11 cellular contexts compared by ENCODE assay signal in genomic region chr9:116163293-116164055, GRCh38. TPM values are rescaled to one million over a fixed set of nuclear protein-coding genes. Genes with fewer than 3 reads are reported as not detected.
A peak's percentile ranks its signal among the peaks of the same experiment; 100 is the strongest.
DNase-seq lines count a peak whose midpoint lies in the region; TF ChIP-seq lines count a peak whose summit lies in the region.
"Had no signal": no experiment of that assay in that cellular context is flagged by ENCODE, and none has a peak within 500 bp of the region (broad histone marks: within the 10 kb centered on the region; RNA-seq: fewer than 3 reads in every experiment).

No MANE protein-coding gene starts in this region.

- H3K4me3 Mint-ChIP-seq in neural crest cell = no peak overlapping the region
- no peak overlapping the region for H3K4me3 Mint-ChIP-seq in activated CD4-positive, alpha-beta T cell treated with anti-CD3 and anti-CD28 coated beads, Interleukin-2, amount 10 ng/mL, durations not matched to agents 24 days and 14 days

- no peak for DNase-seq in GM10266 (ENCODE audit: extremely low spot score)
- no peak for DNase-seq in LNCaP clone FGC (ENCODE audit: low read depth)
- no peak for DNase-seq in cardiac fibroblast (ENCODE audit: low read depth in 2 of 2)
- DNase-seq in neural crest cell (ENCODE audit: low read depth, low spot score) = no peak
- no peak for DNase-seq in 8988T
- no peak for DNase-seq in SW 1271 (lab: John Stamatoyannopoulos, UW)
- DNase-seq in GM20000 (ENCODE audit: low spot score) = no peak
- DNase-seq in activated CD4-positive, alpha-beta T cell treated with anti-CD3 and anti-CD28 coated beads, Interleukin-2, amount 10 ng/mL, durations not matched to agents 24 days and 14 days = no peak
- DNase-seq: amniotic stem cell, NCI-H2029 treated with DMSO at 0.1 percent for 48 hours had no signal

- H3K4me3 ChIP-seq in LNCaP clone FGC (ENCODE audit: low read depth, low read length) (no peak overlapping the region), cardiac fibroblast (replicated peaks in 1 of 2; ENCODE audit: low read depth in 2 of 2, low read length in 2 of 2) (no peak overlapping the region)
- H3K4me3 ChIP-seq: prostate gland had no signal

- TF ChIP-seq CTCF in GM10266 (IDR thresholded peaks at IDR 0.05; ENCODE audit: control insufficient read depth, insufficient read depth, low read depth, missing control alignments) = peak; percentile 32
- TF ChIP-seq CTCF in LNCaP clone FGC (IDR thresholded peaks at IDR 0.05; ENCODE audit: control insufficient read depth, extremely low read depth, insufficient read depth) = peak; percentile 61
- peak; percentile 62 for TF ChIP-seq CTCF in cardiac fibroblast (IDR thresholded peaks at IDR 0.05; ENCODE audit: low read depth, low read length)
- peak; percentile 54 for TF ChIP-seq CTCF in neural crest cell (conservative IDR thresholded peaks at IDR 0.05)
- TF ChIP-seq CTCF in GM20000 (IDR thresholded peaks at IDR 0.05; ENCODE audit: extremely low read depth, missing control alignments) = no peak

- no peaks in the 10 kb centered on the region for H3K36me3 Mint-ChIP-seq in neural crest cell (ENCODE audit: low read depth)
- H3K36me3 Mint-ChIP-seq in activated CD4-positive, alpha-beta T cell treated with anti-CD3 and anti-CD28 coated beads, Interleukin-2, amount 10 ng/mL, durations not matched to agents 24 days and 14 days (ENCODE audit: low read depth) = no peaks in the 10 kb centered on the region

- intact Hi-C loops in activated CD4-positive, alpha-beta T cell treated with anti-CD3 and anti-CD28 coated beads, Interleukin-2, amount 10 ng/mL, durations not matched to agents 24 days and 14 days (cut with micrococcal nuclease) = no loop called here

- H3K27me3 Mint-ChIP-seq in neural crest cell (ENCODE audit: low read depth) = peaks cover 33% of the 10 kb centered on the region
- H3K27me3 Mint-ChIP-seq in activated CD4-positive, alpha-beta T cell treated with anti-CD3 and anti-CD28 coated beads, Interleukin-2, amount 10 ng/mL, durations not matched to agents 24 days and 14 days = peaks cover 9% of the 10 kb centered on the region

- H3K27ac Mint-ChIP-seq in neural crest cell (ENCODE audit: unreplicated experiment) = no peak overlapping the region
- no peak overlapping the region for H3K27ac Mint-ChIP-seq in activated CD4-positive, alpha-beta T cell treated with anti-CD3 and anti-CD28 coated beads, Interleukin-2, amount 10 ng/mL, durations not matched to agents 24 days and 14 days

- no peaks in the 10 kb centered on the region for H3K9me3 Mint-ChIP-seq in neural crest cell
- no peaks in the 10 kb centered on the region for H3K9me3 Mint-ChIP-seq in activated CD4-positive, alpha-beta T cell treated with anti-CD3 and anti-CD28 coated beads, Interleukin-2, amount 10 ng/mL, durations not matched to agents 24 days and 14 days

- no peaks in the 10 kb centered on the region for H3K4me1 Mint-ChIP-seq in neural crest cell
- H3K4me1 Mint-ChIP-seq in activated CD4-positive, alpha-beta T cell treated with anti-CD3 and anti-CD28 coated beads, Interleukin-2, amount 10 ng/mL, durations not matched to agents 24 days and 14 days = no peaks in the 10 kb centered on the region

RNA-seq across cellular contexts. Expression of gene PAPPA, which starts 9.9 kb away (rescaled TPM):
- 0.66 and 0.72 TPM in 2 replicates for total RNA-seq in neural crest cell
- not detected in 2 replicates for total RNA-seq in activated CD4-positive, alpha-beta T cell treated with anti-CD3 and anti-CD28 coated beads, Interleukin-2, amount 10 ng/mL, durations not matched to agents 24 days and 14 days
